2 cellular contexts compared by ENCODE assay signal in genomic region chr2:188517549-188518255, GRCh38.
TF ChIP-seq lines count a peak whose summit lies in the region.

No MANE protein-coding gene starts in this region.

TF ChIP-seq in IMR-90, 13 proteins besides CTCF, POLR2A, EP300 and RAD21 (continued from another document):
- TF ChIP-seq RFX5 (IDR thresholded peaks at IDR 0.05; ENCODE audit: low read depth, low read length) (no peak), RCOR1 (IDR thresholded peaks at IDR 0.05; ENCODE audit: insufficient replicate concordance, low read length) (no peak), MAFK (IDR thresholded peaks at IDR 0.05; ENCODE audit: low read depth, low read length) (no peak), BHLHE40 (IDR thresholded peaks at IDR 0.05; ENCODE audit: low read depth, low read length) (no peak), CHD1 (IDR thresholded peaks at IDR 0.05; ENCODE audit: low read depth, low read length) (no peak), SMC3 (IDR thresholded peaks at IDR 0.05; ENCODE audit: low read depth, low read length) (no peak), MXI1 (IDR thresholded peaks at IDR 0.05; ENCODE audit: borderline replicate concordance, low read depth, low read length) (no peak)
- TF ChIP-seq, protein P1, sequence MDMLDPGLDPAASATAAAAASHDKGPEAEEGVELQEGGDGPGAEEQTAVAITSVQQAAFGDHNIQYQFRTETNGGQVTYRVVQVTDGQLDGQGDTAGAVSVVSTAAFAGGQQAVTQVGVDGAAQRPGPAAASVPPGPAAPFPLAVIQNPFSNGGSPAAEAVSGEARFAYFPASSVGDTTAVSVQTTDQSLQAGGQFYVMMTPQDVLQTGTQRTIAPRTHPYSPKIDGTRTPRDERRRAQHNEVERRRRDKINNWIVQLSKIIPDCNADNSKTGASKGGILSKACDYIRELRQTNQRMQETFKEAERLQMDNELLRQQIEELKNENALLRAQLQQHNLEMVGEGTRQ (IDR thresholded peaks at IDR 0.05; ENCODE audit: low read depth, low read length) = no peak

TF ChIP-seq in HEK293T, 16 proteins besides CTCF, POLR2A, EP300 and RAD21 (continued from another document):
- TF ChIP-seq FOXM1 (IDR thresholded peaks at IDR 0.05; ENCODE audit: borderline replicate concordance) (no peak), NFRKB (IDR thresholded peaks at IDR 0.05) (no peak)
